ENCODE assay signal across 8 cellular contexts in the genomic region with DNA sequence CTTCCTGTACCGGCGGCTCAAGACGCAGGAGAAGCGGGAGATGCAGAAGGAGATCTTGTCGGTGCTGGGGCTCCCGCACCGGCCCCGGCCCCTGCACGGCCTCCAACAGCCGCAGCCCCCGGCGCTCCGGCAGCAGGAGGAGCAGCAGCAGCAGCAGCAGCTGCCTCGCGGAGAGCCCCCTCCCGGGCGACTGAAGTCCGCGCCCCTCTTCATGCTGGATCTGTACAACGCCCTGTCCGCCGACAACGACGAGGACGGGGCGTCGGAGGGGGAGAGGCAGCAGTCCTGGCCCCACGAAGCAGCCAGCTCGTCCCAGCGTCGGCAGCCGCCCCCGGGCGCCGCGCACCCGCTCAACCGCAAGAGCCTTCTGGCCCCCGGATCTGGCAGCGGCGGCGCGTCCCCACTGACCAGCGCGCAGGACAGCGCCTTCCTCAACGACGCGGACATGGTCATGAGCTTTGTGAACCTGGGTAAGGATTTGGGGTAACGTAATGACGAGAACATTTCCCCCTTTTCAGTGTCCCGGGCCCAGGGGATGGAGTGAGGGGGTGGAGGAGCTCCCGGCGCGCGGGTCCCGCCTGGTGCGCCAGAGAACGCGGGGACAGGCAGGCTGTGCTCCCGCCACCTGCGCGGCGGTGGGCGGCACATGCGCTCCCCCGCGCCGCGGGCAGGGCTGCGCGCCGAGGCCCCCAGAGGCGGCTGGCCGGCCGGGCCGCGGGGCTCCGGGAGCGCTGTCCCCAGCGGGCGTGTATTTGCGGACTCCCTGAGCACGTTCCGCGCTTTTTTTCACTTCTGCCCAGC. TPM values are rescaled to one million over a fixed set of nuclear protein-coding genes. Genes with fewer than 3 reads are reported as not detected.
A peak's percentile ranks its signal among the peaks of the same experiment; 100 is the strongest.
DNase-seq lines count a peak whose midpoint lies in the region; ATAC-seq and TF ChIP-seq lines count a peak whose summit lies in the region.

No MANE protein-coding gene starts in this region.

- no peaks in the 10 kb centered on the region for H3K36me3 Mint-ChIP-seq in progenitor cell of endocrine pancreas (ENCODE audit: insufficient read depth)

- H3K9ac ChIP-seq in SU-DHL-6 (ENCODE audit: low read length) = no peak overlapping the region

- peaks cover 31% of the 10 kb centered on the region for H3K27me3 ChIP-seq in AG04450 (ENCODE audit: control insufficient read depth, insufficient read depth, low read length)
- no peaks in the 10 kb centered on the region for H3K27me3 ChIP-seq in SU-DHL-6 (ENCODE audit: low read length)

- H3K79me2 ChIP-seq in SU-DHL-6 (ENCODE audit: insufficient read depth, low read length) = no peaks in the 10 kb centered on the region

- H3K4me3 Mint-ChIP-seq in progenitor cell of endocrine pancreas (ENCODE audit: low read depth) = peak overlapping the region; percentile 71

- H3K27me3 Mint-ChIP-seq in progenitor cell of endocrine pancreas = peaks cover 75% of the 10 kb centered on the region

- peaks cover 14% of the 10 kb centered on the region for H3K4me1 Mint-ChIP-seq in progenitor cell of endocrine pancreas (ENCODE audit: low read depth)

- peak overlapping the region; percentile 66 for H3K4me2 ChIP-seq in SU-DHL-6 (ENCODE audit: low read depth, low read length, poor library complexity, severe bottlenecking)

- no peaks in the 10 kb centered on the region for H3K36me3 ChIP-seq in SU-DHL-6 (ENCODE audit: low read length)

- no peak for DNase-seq in AG04450 (ENCODE audit: low read depth, low spot score)
- peak; percentile 54 for DNase-seq in GM13976 (ENCODE audit: low spot score)
- DNase-seq in fibroblast of pulmonary artery (ENCODE audit: low read depth) = peak; percentile 36
- DNase-seq in progenitor cell of endocrine pancreas (ENCODE audit: low spot score, unreplicated experiment) = peak; percentile 21
- no peak for DNase-seq in midbrain (lab: John Stamatoyannopoulos, UW)
- no peak for DNase-seq in omental fat pad (ENCODE audit: low spot score)

- TF ChIP-seq CTCF in AG04450 (IDR thresholded peaks at IDR 0.05; ENCODE audit: low read depth, low read length) = no peak
- no peak for TF ChIP-seq CTCF in GM13976 (IDR thresholded peaks at IDR 0.05; ENCODE audit: borderline replicate concordance, control extremely low read depth, extremely low read depth, insufficient read depth, missing control alignments)
- no peak for TF ChIP-seq CTCF in SU-DHL-6 (IDR thresholded peaks at IDR 0.05; ENCODE audit: insufficient read depth, low read length, poor library complexity, severe bottlenecking)
- no peak for TF ChIP-seq CTCF in fibroblast of pulmonary artery (IDR thresholded peaks at IDR 0.05; ENCODE audit: low read length, missing control alignments)
- TF ChIP-seq CTCF in progenitor cell of endocrine pancreas (IDR thresholded peaks at IDR 0.05; ENCODE audit: unreplicated experiment) = no peak
- no peak for TF ChIP-seq CTCF in omental fat pad (IDR thresholded peaks at IDR 0.05)

- H3K4me3 ChIP-seq in AG04450 (ENCODE audit: low read depth, low read length) (peak overlapping the region; percentile 47), SU-DHL-6 (ENCODE audit: insufficient read depth, low read length, poor library complexity, severe bottlenecking) (peak overlapping the region; percentile 56), fibroblast of pulmonary artery (replicated peaks; ENCODE audit: low read depth, low read length) (peak overlapping the region; percentile 86)

- POLR2A ChIA-PET in AG04450 (lab: Yijun Ruan, JAX) = interaction anchor here (0.6 to 1.0 kb wide), 2 partner anchors 182 to 383 kb away, joined by 3 to 4 read pairs; no protein-coding TSS in a partner anchor

- no peaks in the 10 kb centered on the region for H3F3A ChIP-seq in SU-DHL-6 (ENCODE audit: insufficient read depth)

- in situ Hi-C loops in GM13976 (cut with MboI; ENCODE audit: low sequenced_read_pairs, unreplicated experiment) = loop anchor here (10.0 kb wide), 1 partner anchor 257 kb away; no protein-coding TSS in a partner anchor

- H3K9me2 ChIP-seq in SU-DHL-6 (replicated peaks; ENCODE audit: insufficient read depth, low read length) = no peaks in the 10 kb centered on the region

- peak overlapping the region; percentile 81 for H3K27ac Mint-ChIP-seq in progenitor cell of endocrine pancreas

- H3K27ac ChIP-seq in AG04450 (ENCODE audit: low read depth, low read length) (no peak overlapping the region), SU-DHL-6 (ENCODE audit: low read depth, low read length) (no peak overlapping the region)

- H3K9me3 ChIP-seq in AG04450 (ENCODE audit: control insufficient read depth, insufficient read depth, low read length) = no peaks in the 10 kb centered on the region; the same call in 1 of the 2 replicates
- H3K9me3 ChIP-seq in SU-DHL-6 (ENCODE audit: insufficient read depth, low read length) = no peaks in the 10 kb centered on the region

- H2AFZ ChIP-seq in SU-DHL-6 (ENCODE audit: low read depth, low read length, severe bottlenecking) = no peak overlapping the region

- CTCF ChIA-PET in AG04450 (lab: Charles Lee) = interaction anchor here (0.6 to 1.6 kb wide), 5 partner anchors 9 to 332 kb away, joined by 3 to 5 read pairs (median 5); no protein-coding TSS in a partner anchor

- no peak for ATAC-seq in omental fat pad (ENCODE audit: low FRiP score)
- ATAC-seq in HG03097 (IDR thresholded peaks at IDR 0.05; ENCODE audit: low FRiP score, unreplicated experiment) = no peak

- H4K20me1 ChIP-seq in SU-DHL-6 (ENCODE audit: low read depth, low read length) = no peaks in the 10 kb centered on the region

- no peaks in the 10 kb centered on the region for H3K9me3 Mint-ChIP-seq in progenitor cell of endocrine pancreas (ENCODE audit: low read depth)

RNA-seq across cellular contexts. Expression of gene BMP6, which starts 1.5 kb away (rescaled TPM):
- polyA plus RNA-seq in AG04450 (2011; rRNA removed) = 0.69 and 0.77 TPM in 2 replicates
- polyA minus RNA-seq in AG04450 (2011; rRNA and poly(A)+ RNA removed) = 0.64 and 0.83 TPM in 2 replicates
- 2.5 and 3.4 TPM in 2 replicates for total RNA-seq in progenitor cell of endocrine pancreas
- 10 to 100 TPM in 3 of 4 donors, 1 to 10 TPM in 1; 4.6 to 72.2 (median 20.7) TPM for total RNA-seq in omental fat pad

Comparison
In these comparisons a context has a peak if more than half of its experiments do, and no peak if none do; other contexts are left out.
1. DNase-seq: peak in GM13976 (single experiment), fibroblast of pulmonary artery (single experiment) and progenitor cell of endocrine pancreas (single experiment); none in AG04450 (single experiment), midbrain (single experiment) and omental fat pad (single experiment).
2. Peak in every context shown above with its lines, with median percentiles within 50 percentile points of each other: H3K4me3 ChIP-seq.